Comparison of ENCODE assay signal across 12 cellular contexts in genomic region chr12:9668141-9669018, GRCh38. TPM values are rescaled to one million over a fixed set of nuclear protein-coding genes. Genes with fewer than 3 reads are reported as not detected.
A peak's percentile ranks its signal among the peaks of the same experiment; 100 is the strongest.
DNase-seq lines count a peak whose midpoint lies in the region; ATAC-seq and TF ChIP-seq lines count a peak whose summit lies in the region.
"Had no signal": no experiment of that assay in that cellular context is flagged by ENCODE, and none has a peak within 500 bp of the region (broad histone marks: within the 10 kb centered on the region; RNA-seq: fewer than 3 reads in every experiment).

No MANE protein-coding gene starts in this region.

- H3K9me3 ChIP-seq in CD8-positive, alpha-beta memory T cell (ENCODE audit: low read length): no peaks in the 10 kb centered on the region
- H3K9me3 ChIP-seq in adipocyte (ENCODE audit: control insufficient read depth, low read length) (no peaks in the 10 kb centered on the region), WERI-Rb-1 (ENCODE audit: severe bottlenecking) (no peaks in the 10 kb centered on the region)
- H3K9me3 ChIP-seq: gastroesophageal sphincter had no signal

- peaks cover 15% of the 10 kb centered on the region for H3K36me3 ChIP-seq in CD8-positive, alpha-beta memory T cell (ENCODE audit: insufficient read depth, low read length)
- H3K36me3 ChIP-seq in adipocyte (ENCODE audit: control insufficient read depth, insufficient read depth, low read length, severe bottlenecking): no peaks in the 10 kb centered on the region
- H3K36me3 ChIP-seq in WERI-Rb-1: no peaks in the 10 kb centered on the region; the same call in 1 of the 2 replicates

- peak overlapping the region; percentile 80 to 97 (median 94) for H3K27ac Mint-ChIP-seq in CD8-positive, alpha-beta memory T cell
- H3K27ac Mint-ChIP-seq in IgD-negative memory B cell: peak overlapping the region; percentile 34 to 83 (median 60)
- peak overlapping the region; percentile 94 to 99 (median 96) for H3K27ac Mint-ChIP-seq in naive thymus-derived CD8-positive, alpha-beta T cell

- POLR2A ChIA-PET in CD8-positive, alpha-beta memory T cell (lab: Charles Lee): interaction anchor here (3.2 to 4.3 kb wide), 2 partner anchors 18 to 20 kb away, joined by 15 to 44 read pairs; no protein-coding TSS in a partner anchor
- POLR2A ChIA-PET in naive thymus-derived CD8-positive, alpha-beta T cell (lab: Charles Lee): interaction anchor here (1.0 to 14.2 kb wide), 9 partner anchors 14 to 339 kb away, joined by 3 to 547 read pairs (median 5); no protein-coding TSS in a partner anchor

- H3K27me3 ChIP-seq in CD8-positive, alpha-beta memory T cell (ENCODE audit: insufficient read depth, low read length, poor library complexity, severe bottlenecking): no peaks in the 10 kb centered on the region
- H3K27me3 ChIP-seq in adipocyte (replicated peaks; ENCODE audit: control insufficient read depth, insufficient read depth, low read length) (no peaks in the 10 kb centered on the region), WERI-Rb-1 (ENCODE audit: insufficient read depth, low read depth, severe bottlenecking) (no peaks in the 10 kb centered on the region)
- H3K27me3 ChIP-seq: gastroesophageal sphincter had no signal

- CTCF ChIA-PET in CD8-positive, alpha-beta memory T cell (lab: Charles Lee): interaction anchor here (1.0 to 3.8 kb wide), 4 partner anchors 20 to 82 kb away, joined by 3 to 20 read pairs (median 11); no protein-coding TSS in a partner anchor

- H3K36me3 Mint-ChIP-seq in CD8-positive, alpha-beta memory T cell: peaks cover 21 to 66% (median 29%) of the 10 kb centered on the region in 3 donors
- H3K36me3 Mint-ChIP-seq in IgD-negative memory B cell: peaks cover 9% of the 10 kb centered on the region
- H3K36me3 Mint-ChIP-seq in naive thymus-derived CD8-positive, alpha-beta T cell: peaks cover 42 to 60% (median 57%) of the 10 kb centered on the region in 3 donors

- H3K4me3 ChIP-seq in CD8-positive, alpha-beta memory T cell (ENCODE audit: low read length): peak overlapping the region; percentile 66
- H3K4me3 ChIP-seq in adipocyte (ENCODE audit: low read length) (peak overlapping the region; percentile 1), WERI-Rb-1 (ENCODE audit: low read depth, low read length) (no peak overlapping the region)
- H3K4me3 ChIP-seq: gastroesophageal sphincter had no signal

- no peak for ATAC-seq in naive thymus-derived CD8-positive, alpha-beta T cell
- ATAC-seq: gastroesophageal sphincter had no signal

- H3K27me3 Mint-ChIP-seq in CD8-positive, alpha-beta memory T cell: no peaks in the 10 kb centered on the region
- no peaks in the 10 kb centered on the region for H3K27me3 Mint-ChIP-seq in IgD-negative memory B cell
- no peaks in the 10 kb centered on the region for H3K27me3 Mint-ChIP-seq in naive thymus-derived CD8-positive, alpha-beta T cell

- no peak overlapping the region for H3K9ac ChIP-seq in adipocyte (ENCODE audit: low read length)

- DNase-seq in CD8-positive, alpha-beta memory T cell: no peak
- DNase-seq in adipocyte (ENCODE audit: low read depth) (peak; percentile 57), HK-2 (ENCODE audit: unreplicated experiment) (no peak), WERI-Rb-1 (no peak)
- DNase-seq in naive thymus-derived CD8-positive, alpha-beta T cell: no peak
- no peak for DNase-seq in stimulated activated CD4-positive, alpha-beta T cell treated with anti-CD3 and anti-CD28 coated beads, Interleukin-1b, Interleukin-23, amount 100 ng/mL, for 48 hours
- no peak for DNase-seq in activated CD4-positive, CD25-positive, alpha-beta regulatory T cell treated with anti-CD3 and anti-CD28 coated beads, Interleukin-2, amount 50 U/mL, for 72 hours
- DNase-seq: KBM-7, NCI-H2171 treated with DMSO at 0.1 percent for 48 hours, retina had no signal

- H3K4me1 Mint-ChIP-seq in CD8-positive, alpha-beta memory T cell: peaks cover 62 to 85% (median 68%) of the 10 kb centered on the region in 3 donors
- H3K4me1 Mint-ChIP-seq in IgD-negative memory B cell: peaks cover 51 to 55% (median 54%) of the 10 kb centered on the region in 3 donors
- peaks cover 32 to 78% (median 65%) of the 10 kb centered on the region in 4 donors for H3K4me1 Mint-ChIP-seq in naive thymus-derived CD8-positive, alpha-beta T cell

- H3K4me1 ChIP-seq in CD8-positive, alpha-beta memory T cell (ENCODE audit: insufficient read depth, low read length): peaks cover 63% of the 10 kb centered on the region
- H3K4me1 ChIP-seq in adipocyte (ENCODE audit: control insufficient read depth, insufficient read depth, low read length): peaks cover 17% of the 10 kb centered on the region

- peak overlapping the region; percentile 72 to 98 (median 92) for H3K4me3 Mint-ChIP-seq in CD8-positive, alpha-beta memory T cell
- H3K4me3 Mint-ChIP-seq in IgD-negative memory B cell: peak overlapping the region; percentile 1 to 87 (median 44)
- peak overlapping the region; percentile 77 to 99 (median 95) for H3K4me3 Mint-ChIP-seq in naive thymus-derived CD8-positive, alpha-beta T cell

- H3K27ac ChIP-seq in CD8-positive, alpha-beta memory T cell (ENCODE audit: low read depth, low read length): peak overlapping the region; percentile 12
- H3K27ac ChIP-seq in WERI-Rb-1: no peak overlapping the region

- H3K9me3 Mint-ChIP-seq in CD8-positive, alpha-beta memory T cell: no peaks in the 10 kb centered on the region
- H3K9me3 Mint-ChIP-seq in IgD-negative memory B cell: peaks cover 0 to 2% (median 0%) of the 10 kb centered on the region in 3 donors
- H3K9me3 Mint-ChIP-seq in naive thymus-derived CD8-positive, alpha-beta T cell: peaks cover 0 to 8% (median 0%) of the 10 kb centered on the region in 9 donors

- TF ChIP-seq CTCF in WERI-Rb-1 (IDR thresholded peaks at IDR 0.05; ENCODE audit: low read depth, low read length): no peak

RNA-seq across cellular contexts. Expression of gene CLEC2D, which starts 1.1 kb away (rescaled TPM):
- 100 to 1,000 TPM; 320 to 340 TPM for total RNA-seq in CD8-positive, alpha-beta memory T cell
- 311 TPM for polyA plus RNA-seq in CD8-positive, alpha-beta memory T cell
- polyA plus RNA-seq in IgD-negative memory B cell: 102 TPM
- 100 to 1,000 TPM; 433 to 438 TPM for total RNA-seq in naive thymus-derived CD8-positive, alpha-beta T cell
- 100 to 1,000 TPM; 315 to 389 (median 329) TPM for polyA plus RNA-seq in naive thymus-derived CD8-positive, alpha-beta T cell

Comparison
In these comparisons a context has a peak if more than half of its experiments do, and no peak if none do; other contexts are left out.
1. H3K4me3 Mint-ChIP-seq: peak in every context shown above with its lines; median percentile 95 in naive thymus-derived CD8-positive, alpha-beta T cell; 92 in CD8-positive, alpha-beta memory T cell; 44 in IgD-negative memory B cell.